8 cellular contexts compared by ENCODE assay signal in the genomic region with DNA sequence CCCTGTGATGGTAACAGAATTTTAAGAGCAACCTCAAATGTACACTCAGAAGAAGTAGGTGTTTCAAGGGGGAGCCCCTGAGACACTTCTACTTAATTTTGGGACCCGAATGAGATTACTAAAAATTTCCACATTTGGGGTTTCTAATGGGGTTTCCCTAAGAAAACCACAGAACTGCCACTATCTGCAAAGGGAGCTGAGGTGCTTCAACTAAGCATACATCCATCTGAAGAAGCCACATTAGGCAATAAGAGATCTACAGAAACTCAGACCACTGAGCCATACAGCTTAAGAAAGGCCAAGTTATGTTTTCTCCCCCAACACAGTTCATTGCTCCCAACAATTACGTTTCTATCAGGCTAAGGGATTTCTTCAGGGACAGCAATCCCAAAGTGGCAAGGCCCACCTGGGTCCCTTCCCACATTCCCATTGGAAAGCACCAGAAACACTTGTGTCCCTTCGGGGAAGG. TPM values are rescaled to one million over a fixed set of nuclear protein-coding genes. Genes with fewer than 3 reads are reported as not detected.
DNase-seq lines count a peak whose midpoint lies in the region; ATAC-seq and TF ChIP-seq lines count a peak whose summit lies in the region.

No MANE protein-coding gene starts in this region.

- CTCF ChIA-PET in activated B cell treated with CpG ODN at 0.5 μM for 24 hours (lab: Charles Lee): interaction anchor here (1.0 to 5.7 kb wide), 3 partner anchors 33 to 56 kb away, joined by 3 to 50 read pairs (median 8); no protein-coding TSS in a partner anchor

- POLR2A ChIA-PET in activated B cell treated with CpG ODN at 0.5 μM for 24 hours (lab: Charles Lee): interaction anchor here (0.7 to 5.4 kb wide), 7 partner anchors 18 to 171 kb away, joined by 3 to 45 read pairs (median 5); no protein-coding TSS in a partner anchor

- no peaks in the 10 kb centered on the region for H3K27me3 Mint-ChIP-seq in activated B cell treated with CpG ODN at 0.5 μM for 24 hours

- H3K9me3 Mint-ChIP-seq in activated B cell treated with CpG ODN at 0.5 μM for 24 hours: no peaks in the 10 kb centered on the region

- peak overlapping the region; percentile 82 for H3K4me3 Mint-ChIP-seq in activated B cell treated with CpG ODN at 0.5 μM for 24 hours

- H3K27ac Mint-ChIP-seq in activated B cell treated with CpG ODN at 0.5 μM for 24 hours: peak overlapping the region; percentile 93

- H3K27ac ChIP-seq in layer of hippocampus (ENCODE audit: low read depth, low read length) (peak overlapping the region; percentile 49), aorta (ENCODE audit: low read depth in 1 of 2, low read length in 2 of 2) (peak overlapping the region; percentile 64 to 93)

- 65 to 68% methylated on average over 3 of the region's 3 CpGs for WGBS in aorta, 2 donors

- H3K4me1 Mint-ChIP-seq in activated B cell treated with CpG ODN at 0.5 μM for 24 hours: peaks cover 83% of the 10 kb centered on the region

- H3K4me1 ChIP-seq in aorta (ENCODE audit: control insufficient read depth in 1 of 2, insufficient read depth in 2 of 2, low read length in 2 of 2): peaks cover 0 to 2% of the 10 kb centered on the region in 2 donors

- H3K27me3 ChIP-seq in layer of hippocampus (ENCODE audit: control insufficient read depth, insufficient read depth, low read length) (no peaks in the 10 kb centered on the region), aorta (ENCODE audit: control insufficient read depth in 1 of 2, insufficient read depth in 2 of 2, low read length in 1 of 2) (no peaks in the 10 kb centered on the region)

- DNase-seq in activated B cell treated with CpG ODN at 0.5 μM for 24 hours: no peak
- no peak for DNase-seq in aorta
- no peak for DNase-seq in NCI-H82 (lab: John Stamatoyannopoulos, UW)
- DNase-seq in stimulated activated CD4-positive, alpha-beta T cell treated with anti-CD3 and anti-CD28 coated beads, Interleukin-1b, Interleukin-23, amount 100 ng/mL, for 48 hours: no peak
- no peak for DNase-seq in SIG-M5 treated with dmso at 0.1 percent for 504 hours (lab: John Stamatoyannopoulos, UW; ENCODE audit: unreplicated experiment)

- peak; percentile 51 for ATAC-seq in HG02571 (IDR thresholded peaks at IDR 0.05; ENCODE audit: unreplicated experiment)
- peak; percentile 79 for ATAC-seq in activated B cell treated with CpG ODN at 0.5 μM for 24 hours (ENCODE audit: low read depth)
- no peak for ATAC-seq in aorta (ENCODE audit: low FRiP score)

- peaks cover 82% of the 10 kb centered on the region for H3K36me3 Mint-ChIP-seq in activated B cell treated with CpG ODN at 0.5 μM for 24 hours (ENCODE audit: low read depth)

- no peaks in the 10 kb centered on the region for H3K9me3 ChIP-seq in aorta (ENCODE audit: control insufficient read depth, low read length)

- H3K36me3 ChIP-seq in aorta (ENCODE audit: control insufficient read depth in 1 of 2, insufficient read depth in 2 of 2, low read length in 1 of 2): peaks cover 0 to 2% of the 10 kb centered on the region in 2 donors

- intact Hi-C loops in activated B cell treated with CpG ODN at 0.5 μM for 24 hours (cut with micrococcal nuclease): loop anchor here (1.0 kb wide), 3 partner anchors 12 to 33 kb away; partner anchors contain the start of gene TPX2
- intact Hi-C loops in aorta (cut with DNase I): no loop called here

- no peak for TF ChIP-seq CTCF in GM12875 (IDR thresholded peaks at IDR 0.05; ENCODE audit: borderline replicate concordance, insufficient read depth, low read depth, low read length)
- no peak for TF ChIP-seq CTCF in activated B cell treated with CpG ODN at 0.5 μM for 24 hours (IDR thresholded peaks at IDR 0.05)

- H3K4me3 ChIP-seq in GM12875 (ENCODE audit: low read depth, low read length) (peak overlapping the region; percentile 5), aorta (ENCODE audit: low read length in 2 of 2) (peak overlapping the region; percentile 32 to 42)

RNA-seq across cellular contexts. Expression of gene BCL2L1, which starts 5.2 kb away (rescaled TPM):
- total RNA-seq in activated B cell treated with CpG ODN at 0.5 μM for 24 hours: 53.4 and 60.4 TPM in 2 replicates
- 100 to 1,000 TPM in 1 of 2 donors, 10 to 100 TPM in 1; 69.1 to 107 TPM for total RNA-seq in aorta
- polyA plus RNA-seq in aorta: 100 to 1,000 TPM; 103 to 104 TPM

RNA-seq across cellular contexts. Expression of gene TPX2, which starts 21.6 kb away (rescaled TPM):
- total RNA-seq in activated B cell treated with CpG ODN at 0.5 μM for 24 hours (2.2 and 2.8 TPM in 2 replicates), aorta (1 to 10 TPM in 1 of 2 donors, under 1 TPM in 1; 0.75 to 2.1 TPM)
- 1 to 10 TPM; 1.6 to 5.4 TPM for polyA plus RNA-seq in aorta
